In genomic region chr6:150159757-150160156, GRCh38 we compare ENCODE assay signal across 7 cellular contexts. TPM values are rescaled to one million over a fixed set of nuclear protein-coding genes. Genes with fewer than 3 reads are reported as not detected.
"Had no signal": no experiment of that assay in that cellular context is flagged by ENCODE, and none has a peak within 500 bp of the region (broad histone marks: within the 10 kb centered on the region; RNA-seq: fewer than 3 reads in every experiment).

No MANE protein-coding gene starts in this region.

- H3K4me2 ChIP-seq: KMS-11 had no signal

- FAIRE-seq: HTR-8/SVneo had no signal

- H3K27ac ChIP-seq: HL-60, KMS-11 had no signal

- DNase-seq: IMR-90, KBM-7, KG1 had no signal

- H3K9ac ChIP-seq: KMS-11 had no signal

RNA-seq across cellular contexts. Expression of gene PPP1R14C, which starts 16.9 kb away (rescaled TPM):
- total RNA-seq: IMR-90 had no signal
- polyA plus RNA-seq: IgD-negative memory B cell, IMR-90 had no signal
